1 cellular context compared by ENCODE assay signal in the genomic region with DNA sequence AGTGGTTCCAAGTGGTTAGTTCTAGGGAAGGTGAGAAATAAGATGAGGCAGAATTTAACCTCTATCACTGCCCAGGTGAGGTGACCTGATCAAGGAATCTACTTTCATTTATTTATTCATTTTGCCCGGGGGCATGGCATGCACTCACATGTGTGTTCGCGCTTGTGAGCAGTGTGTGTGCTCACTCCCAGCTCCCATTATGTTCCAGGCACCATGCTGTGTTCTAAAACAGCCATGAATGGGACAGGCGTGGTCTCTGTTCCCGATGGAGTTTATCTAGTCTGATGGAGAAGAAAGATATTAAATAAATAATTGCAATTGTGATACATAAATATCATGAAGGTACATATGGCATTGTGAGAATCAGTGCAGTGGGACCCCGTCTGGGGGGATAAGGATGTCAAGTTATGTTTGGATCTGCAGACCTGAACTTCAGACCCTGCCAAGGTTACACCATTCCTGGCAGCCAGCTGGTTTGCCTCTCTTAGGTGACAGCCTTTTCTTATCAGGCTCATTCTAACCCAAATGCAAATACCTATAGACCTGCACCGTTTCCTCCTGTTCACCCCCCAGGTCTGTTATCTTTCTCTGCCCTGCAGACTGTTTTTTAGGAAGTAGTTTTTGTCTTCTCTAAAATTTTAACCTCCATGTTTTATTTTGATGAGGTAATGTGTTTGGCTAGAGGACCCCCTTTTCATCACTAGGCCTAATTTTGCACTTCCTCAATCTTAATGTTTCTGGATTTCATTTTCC.
TF ChIP-seq lines count a peak whose summit lies in the region.

No MANE protein-coding gene starts in this region.

TF ChIP-seq in HCT116, 20 proteins besides CTCF, POLR2A, EP300 and RAD21 (continued from another document):
- TF ChIP-seq ZBTB33 (IDR thresholded peaks at IDR 0.05; ENCODE audit: extremely low read depth, insufficient replicate concordance, low read length) (no peak), SIN3A (IDR thresholded peaks at IDR 0.05; ENCODE audit: low read depth) (no peak), POLR2AphosphoS5 (IDR thresholded peaks at IDR 0.05; ENCODE audit: low read depth, low read length) (no peak), FOSL1 (IDR thresholded peaks at IDR 0.05; ENCODE audit: low read depth) (no peak), ELF1 (IDR thresholded peaks at IDR 0.05; ENCODE audit: borderline replicate concordance, low read depth) (no peak), SP1 (IDR thresholded peaks at IDR 0.05; ENCODE audit: low read depth) (no peak), EGR1 (IDR thresholded peaks at IDR 0.05; ENCODE audit: low read depth) (no peak), MAX (IDR thresholded peaks at IDR 0.05) (no peak), YY1 (IDR thresholded peaks at IDR 0.05; ENCODE audit: extremely low read depth, insufficient replicate concordance, low read depth, low read length) (no peak), REST (IDR thresholded peaks at IDR 0.05; ENCODE audit: low read depth) (no peak), ZFX (IDR thresholded peaks at IDR 0.05) (no peak), ZNF274 (IDR thresholded peaks at IDR 0.05; ENCODE audit: low read depth, low read length) (no peak), CBX3 (IDR thresholded peaks at IDR 0.05; ENCODE audit: low read depth) (no peak), TCF7L2 (IDR thresholded peaks at IDR 0.05; ENCODE audit: borderline replicate concordance, extremely low read depth, insufficient read depth, insufficient read length) (no peak), EZH2phosphoT487 (IDR thresholded peaks at IDR 0.05; ENCODE audit: borderline replicate concordance) (no peak), SRF (IDR thresholded peaks at IDR 0.05; ENCODE audit: low read depth) (no peak), EZH2 (IDR thresholded peaks at IDR 0.05) (no peak), CEBPB (IDR thresholded peaks at IDR 0.05; ENCODE audit: low read depth) (no peak)
- TF ChIP-seq, protein P1, sequence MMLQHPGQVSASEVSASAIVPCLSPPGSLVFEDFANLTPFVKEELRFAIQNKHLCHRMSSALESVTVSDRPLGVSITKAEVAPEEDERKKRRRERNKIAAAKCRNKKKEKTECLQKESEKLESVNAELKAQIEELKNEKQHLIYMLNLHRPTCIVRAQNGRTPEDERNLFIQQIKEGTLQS (IDR thresholded peaks at IDR 0.05): no peak
TF ChIP-seq in HCT116: peak in this region for 0.
